Comparison of ENCODE assay signal across 8 cellular contexts in genomic region chr11:76208829-76209670, GRCh38. TPM values are rescaled to one million over a fixed set of nuclear protein-coding genes. Genes with fewer than 3 reads are reported as not detected.
A peak's percentile ranks its signal among the peaks of the same experiment; 100 is the strongest.
DNase-seq lines count a peak whose midpoint lies in the region; ATAC-seq and TF ChIP-seq lines count a peak whose summit lies in the region.

No MANE protein-coding gene starts in this region.

- no peak overlapping the region for H2BK5ac ChIP-seq in mesenchymal stem cell (ENCODE audit: low read depth, low read length, poor library complexity, severe bottlenecking)

- H3K27ac ChIP-seq in mesenchymal stem cell (ENCODE audit: low read length, poor library complexity, severe bottlenecking) = no peak overlapping the region

- H2BK120ac ChIP-seq in mesenchymal stem cell (ENCODE audit: low read depth, low read length) = no peak overlapping the region

- no peak overlapping the region for H3K14ac ChIP-seq in mesenchymal stem cell (ENCODE audit: low read length in 2 of 2)

- H3K4ac ChIP-seq in mesenchymal stem cell (ENCODE audit: low read depth in 1 of 2, low read length in 2 of 2) = no peak overlapping the region

- no peak overlapping the region for H2BK15ac ChIP-seq in mesenchymal stem cell (ENCODE audit: low read depth, poor library complexity, severe bottlenecking)

- no peaks in the 10 kb centered on the region for H3K36me3 ChIP-seq in mesenchymal stem cell (ENCODE audit: control insufficient read depth in 1 of 2, insufficient read depth in 2 of 2, low read depth in 1 of 2, low read length in 2 of 2)

- no peak overlapping the region for H4K8ac ChIP-seq in mesenchymal stem cell (ENCODE audit: low read length)

- peak; percentile 57 for TF ChIP-seq CTCF in AG10803 (conservative IDR thresholded peaks at IDR 0.05; ENCODE audit: low read length)

- H2BK12ac ChIP-seq in mesenchymal stem cell (ENCODE audit: low read length in 2 of 2) = no peak overlapping the region

- H3K4me1 ChIP-seq in mesenchymal stem cell (ENCODE audit: control insufficient read depth, insufficient read depth, low read depth, low read length) = peaks cover 53% of the 10 kb centered on the region

- under 1% methylated on average over 78 of the region's 94 CpGs for WGBS in mesenchymal stem cell

- peak overlapping the region; percentile 74 for H3K9ac ChIP-seq in mesenchymal stem cell (ENCODE audit: low read length)

- no peak overlapping the region for H3K23ac ChIP-seq in mesenchymal stem cell (ENCODE audit: low read length in 2 of 2)

- peak overlapping the region; percentile 88 for H3K4me2 ChIP-seq in mesenchymal stem cell (ENCODE audit: low read length, poor library complexity, severe bottlenecking)

- DNase-seq in AG10803 (ENCODE audit: low read depth) = peak; percentile 34
- peak; percentile 71 for DNase-seq in NCI-H510A (lab: John Stamatoyannopoulos, UW)
- DNase-seq in activated CD4-positive, alpha-beta T cell treated with anti-CD3 and anti-CD28 coated beads, Interleukin-2, amount 50 U/mL, for 48 hours = peak; percentile 82 to 84
- DNase-seq in effector CD8-positive, alpha-beta T cell (lab: John Stamatoyannopoulos, UW) = peak; percentile 71
- DNase-seq in mesenchymal stem cell = peak; percentile 54
- peak; percentile 41 for DNase-seq in stimulated activated CD8-positive, alpha-beta memory T cell treated with anti-CD3 and anti-CD28 coated beads, Interleukin-12 subunit alpha, Interleukin-12 subunit beta, amount 100 ng/mL, for 24 hours (ENCODE audit: extremely low read depth)

- no peak overlapping the region for H4K91ac ChIP-seq in mesenchymal stem cell (ENCODE audit: low read length)

- no peaks in the 10 kb centered on the region for H3K9me3 ChIP-seq in mesenchymal stem cell (ENCODE audit: control insufficient read depth, low read length)

- no peak overlapping the region for H2AK5ac ChIP-seq in mesenchymal stem cell (ENCODE audit: low read length, severe bottlenecking)

- H3K4me3 ChIP-seq in AG10803 (ENCODE audit: low read length) (peak overlapping the region; percentile 54), mesenchymal stem cell (ENCODE audit: insufficient read depth in 1 of 2, low read depth in 1 of 2, low read length in 2 of 2) (peak overlapping the region; percentile 40 to 78)

- peaks cover 48 to 84% of the 10 kb centered on the region in 2 experiments for H3K27me3 ChIP-seq in mesenchymal stem cell (ENCODE audit: control insufficient read depth in 1 of 2, insufficient read depth in 1 of 2, low read length in 2 of 2)

- no peak overlapping the region for H2AFZ ChIP-seq in mesenchymal stem cell (ENCODE audit: low read depth, low read length)

- H3K18ac ChIP-seq in mesenchymal stem cell (ENCODE audit: low read depth in 1 of 2, low read length in 2 of 2) = no peak overlapping the region

- no peaks in the 10 kb centered on the region for H3K79me1 ChIP-seq in mesenchymal stem cell (replicated peaks; ENCODE audit: low read length, poor library complexity, severe bottlenecking)

- peak; percentile 33 for ATAC-seq in GM21619 (IDR thresholded peaks at IDR 0.05; ENCODE audit: unreplicated experiment)
- ATAC-seq in HG02571 (IDR thresholded peaks at IDR 0.05; ENCODE audit: unreplicated experiment) = no peak

RNA-seq across cellular contexts. Expression of gene WNT11, which starts 2.7 kb away (rescaled TPM):
- not detected for polyA plus RNA-seq in mesenchymal stem cell (2013, experiment 1 of 2)
- polyA plus RNA-seq in mesenchymal stem cell (2013, experiment 2 of 2) = not detected
